8 cellular contexts compared by ENCODE assay signal in genomic region chr11:35045219-35045819, GRCh38.
DNase-seq lines count a peak whose midpoint lies in the region; ATAC-seq and TF ChIP-seq lines count a peak whose summit lies in the region.

No MANE protein-coding gene starts in this region.

- no peaks in the 10 kb centered on the region for H3K9me3 ChIP-seq in right lobe of liver

- H3K4me3 ChIP-seq in right lobe of liver = no peak overlapping the region

- no peak for TF ChIP-seq CTCF in right lobe of liver (IDR thresholded peaks at IDR 0.05)

- peaks cover 0 to 8% (median 0%) of the 10 kb centered on the region in 4 donors for H3K4me1 ChIP-seq in right lobe of liver

- TF ChIP-seq POLR2A in right lobe of liver (IDR thresholded peaks at IDR 0.05) = no peak

- POLR2A ChIA-PET in activated CD4-positive, alpha-beta memory T cell treated with anti-CD3 and anti-CD28 coated beads for 36 hours (lab: Charles Lee) = interaction anchor here (0.8 to 1.2 kb wide), 4 partner anchors 15 to 121 kb away, joined by 3 read pairs; no protein-coding TSS in a partner anchor

- peak overlapping the region; percentile 92 for H3K27ac Mint-ChIP-seq in activated CD4-positive, alpha-beta memory T cell treated with anti-CD3 and anti-CD28 coated beads for 36 hours

- H3K4me3 Mint-ChIP-seq in activated CD4-positive, alpha-beta memory T cell treated with anti-CD3 and anti-CD28 coated beads for 36 hours = peak overlapping the region; percentile 82

- WGBS in right lobe of liver (ENCODE audit: insufficient coverage, low coverage, low lambda C conversion rate, missing lambda C conversion rate) = 16% methylated on average over 8 of the region's 8 CpGs

- no peaks in the 10 kb centered on the region for H3K27me3 Mint-ChIP-seq in activated CD4-positive, alpha-beta memory T cell treated with anti-CD3 and anti-CD28 coated beads for 36 hours

- DNase-seq in CMK (ENCODE audit: low read depth) (peak; percentile 58), right lobe of liver (no peak), ureter (ENCODE audit: low spot score) (no peak), AG08396 (ENCODE audit: low spot score) (no peak)
- DNase-seq in activated CD4-positive, alpha-beta memory T cell treated with anti-CD3 and anti-CD28 coated beads for 36 hours = peak; percentile 78

- no peaks in the 10 kb centered on the region for H3K36me3 ChIP-seq in right lobe of liver

- H3K4me1 Mint-ChIP-seq in activated CD4-positive, alpha-beta memory T cell treated with anti-CD3 and anti-CD28 coated beads for 36 hours (ENCODE audit: low read depth) = peaks cover 81% of the 10 kb centered on the region

- H3K27ac ChIP-seq in right lobe of liver = no peak overlapping the region

- CTCF ChIA-PET in activated CD4-positive, alpha-beta memory T cell treated with anti-CD3 and anti-CD28 coated beads for 36 hours (lab: Charles Lee) = interaction anchor here (1.0 to 1.7 kb wide), 3 partner anchors 18 to 109 kb away, joined by 3 to 4 read pairs (median 3); no protein-coding TSS in a partner anchor

- peak; percentile 53 for ATAC-seq in HG03520 (IDR thresholded peaks at IDR 0.05; ENCODE audit: unreplicated experiment)
- peak; percentile 62 to 91 (median 86) for ATAC-seq in right lobe of liver
- ATAC-seq in GM19023 (IDR thresholded peaks at IDR 0.05; ENCODE audit: unreplicated experiment) = no peak
- no peak for ATAC-seq in HG02970 (IDR thresholded peaks at IDR 0.05; ENCODE audit: low FRiP score, unreplicated experiment)

- H3K9me3 Mint-ChIP-seq in activated CD4-positive, alpha-beta memory T cell treated with anti-CD3 and anti-CD28 coated beads for 36 hours = no peaks in the 10 kb centered on the region

- H3K27me3 ChIP-seq in right lobe of liver = no peaks in the 10 kb centered on the region

- intact Hi-C loops in activated CD4-positive, alpha-beta memory T cell treated with anti-CD3 and anti-CD28 coated beads for 36 hours (cut with micrococcal nuclease) = no loop called here
- intact Hi-C loops in right lobe of liver (cut with DNase I) = no loop called here

- peaks cover 6% of the 10 kb centered on the region for H3K36me3 Mint-ChIP-seq in activated CD4-positive, alpha-beta memory T cell treated with anti-CD3 and anti-CD28 coated beads for 36 hours

Comparison
In these comparisons a context has a peak if more than half of its experiments do, and no peak if none do; other contexts are left out.
1. DNase-seq: peak in CMK (single experiment) and activated CD4-positive, alpha-beta memory T cell treated with anti-CD3 and anti-CD28 coated beads for 36 hours (single experiment); none in right lobe of liver (0 of 3), ureter (single experiment) and AG08396 (single experiment).
2. ATAC-seq: peak in HG03520 (single experiment) and right lobe of liver (4 of 4); none in GM19023 (single experiment) and HG02970 (single experiment).